21 cellular contexts compared by ENCODE assay signal in genomic region chr7:135445690-135446089, GRCh38.
DNase-seq lines count a peak whose midpoint lies in the region; ATAC-seq, FAIRE-seq and TF ChIP-seq lines count a peak whose summit lies in the region.
"Had no signal": no experiment of that assay in that cellular context is flagged by ENCODE, and none has a peak within 500 bp of the region (broad histone marks: within the 10 kb centered on the region; RNA-seq: fewer than 3 reads in every experiment).

No MANE protein-coding gene starts in this region.

- TF ChIP-seq CTCF in brain microvascular endothelial cell (IDR thresholded peaks at IDR 0.05; ENCODE audit: low read depth, low read length, missing control alignments): no peak

- no peak overlapping the region for H3K27ac ChIP-seq in brain microvascular endothelial cell
- H3K27ac ChIP-seq: BLaER1 had no signal

- no peaks in the 10 kb centered on the region for H3K27me3 ChIP-seq in brain microvascular endothelial cell (replicated peaks)
- H3K27me3 ChIP-seq: BLaER1 had no signal

- peak; percentile 74 for FAIRE-seq in frontal cortex (lab: Jason Lieb, UNC)
- FAIRE-seq: GM12892 had no signal

- H3K36me3 ChIP-seq in brain microvascular endothelial cell (replicated peaks): no peaks in the 10 kb centered on the region

- in situ Hi-C loops in brain microvascular endothelial cell (cut with HindIII; ENCODE audit: low pct_ligation_motif_present, low sequenced_read_pairs): no loop called here

- no peak overlapping the region for H3K4me3 ChIP-seq in brain microvascular endothelial cell (ENCODE audit: low read depth, low read length)
- H3K4me3 ChIP-seq: BLaER1, GM23338 had no signal

- peak; percentile 57 for ATAC-seq in GM18867 (IDR thresholded peaks at IDR 0.05; ENCODE audit: unreplicated experiment)
- ATAC-seq in GM21447 (IDR thresholded peaks at IDR 0.05; ENCODE audit: unreplicated experiment): peak; percentile 66
- peak; percentile 52 for ATAC-seq in HG02852 (IDR thresholded peaks at IDR 0.05; ENCODE audit: unreplicated experiment)
- ATAC-seq in HG03135 (IDR thresholded peaks at IDR 0.05; ENCODE audit: unreplicated experiment): no peak
- no peak for ATAC-seq in GM18873 (IDR thresholded peaks at IDR 0.05; ENCODE audit: low FRiP score, unreplicated experiment)
- ATAC-seq: GM23338, HCT116 had no signal

- DNase-seq in frontal cortex (ENCODE audit: low spot score in 2 of 2) (no peak), brain microvascular endothelial cell (no peak)
- DNase-seq: CD4-positive, alpha-beta T cell; COR-L47; DMS 273 treated with DMSO at 0.1 percent for 48 hours; Kasumi-1; NCI-H1694 treated with DMSO at 0.1 percent for 48 hours; NCI-H2081 treated with DMSO at 0.1 percent for 48 hours; NCI-H2171 treated with DMSO at 0.1 percent for 48 hours; NCI-H524 treated with DMSO at 0.1 percent for 48 hours; NCI-H82; Right ventricle myocardium superior had no signal

Comparison
In these comparisons a context has a peak if more than half of its experiments do, and no peak if none do; other contexts are left out.
1. ATAC-seq: peak in GM18867 (single experiment), GM21447 (single experiment) and HG02852 (single experiment); none in HG03135 (single experiment) and GM18873 (single experiment).